22 cellular contexts compared by ENCODE assay signal in the genomic region with DNA sequence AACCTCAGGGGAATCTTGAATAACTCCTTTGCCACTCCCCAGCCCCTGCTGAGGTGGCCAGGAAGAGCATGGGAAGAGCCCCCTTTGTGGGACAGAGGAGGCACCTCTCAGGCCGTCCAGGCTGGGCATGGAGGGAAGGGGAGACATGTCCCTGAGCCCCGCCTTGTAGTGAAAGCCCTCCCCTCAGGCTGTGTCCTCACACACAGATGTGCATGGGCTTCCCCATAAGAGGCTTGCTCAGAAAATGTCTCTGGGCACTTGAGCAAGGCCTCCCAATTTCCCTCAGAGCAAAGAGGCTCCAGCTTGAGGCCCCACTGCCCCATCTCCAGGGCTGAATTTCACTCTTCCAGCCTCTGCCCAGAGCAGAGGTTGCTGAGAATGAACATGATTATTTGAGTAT. TPM values are rescaled to one million over a fixed set of nuclear protein-coding genes. Genes with fewer than 3 reads are reported as not detected.
DNase-seq lines count a peak whose midpoint lies in the region; ATAC-seq and TF ChIP-seq lines count a peak whose summit lies in the region.
"Had no signal": no experiment of that assay in that cellular context is flagged by ENCODE, and none has a peak within 500 bp of the region (broad histone marks: within the 10 kb centered on the region; RNA-seq: fewer than 3 reads in every experiment).

No MANE protein-coding gene starts in this region.

- H3K9me3 ChIP-seq in A673 (ENCODE audit: low read depth, low read length, poor library complexity, severe bottlenecking) (no peaks in the 10 kb centered on the region), DND-41 (ENCODE audit: insufficient read depth, low read length, severe bottlenecking) (peaks cover 2% of the 10 kb centered on the region), neuronal stem cell (replicated peaks in 1 of 2; ENCODE audit: control insufficient read depth in 2 of 2, insufficient read depth in 1 of 2, low read depth in 1 of 2, low read length in 2 of 2) (no peaks in the 10 kb centered on the region)
- H3K9me3 ChIP-seq: A549, Caco-2, HAP-1 had no signal

- no peaks in the 10 kb centered on the region for H3K27me3 ChIP-seq in A673 (replicated peaks; ENCODE audit: insufficient read depth, low read depth, low read length, poor library complexity)
- no peaks in the 10 kb centered on the region for H3K27me3 ChIP-seq in DND-41 (ENCODE audit: insufficient read depth, low read length, poor library complexity)
- peaks cover 0 to 9% (median 0%) of the 10 kb centered on the region in 3 experiments for H3K27me3 ChIP-seq in neuronal stem cell (ENCODE audit: control insufficient read depth in 3 of 3, insufficient read depth in 3 of 3, low read depth in 1 of 3, low read length in 3 of 3)

- H2AK5ac ChIP-seq in neuronal stem cell (ENCODE audit: low read depth, low read length): no peak overlapping the region

- H3K4me3 Mint-ChIP-seq in Calu3 (ENCODE audit: low read depth, unreplicated experiment): no peak overlapping the region
- H3K4me3 Mint-ChIP-seq: CD4-positive, alpha-beta T cell had no signal

- H3K9ac ChIP-seq in DND-41 (ENCODE audit: low read depth, low read length): peak overlapping the region; percentile 55
- H3K9ac ChIP-seq in neuronal stem cell (ENCODE audit: low read depth, low read length, poor library complexity): no peak overlapping the region
- H3K9ac ChIP-seq: GM23248 had no signal

- H2BK15ac ChIP-seq in neuronal stem cell (ENCODE audit: low read length): peak overlapping the region; percentile 63

- H2BK120ac ChIP-seq in neuronal stem cell (ENCODE audit: low read depth, low read length): no peak overlapping the region

- CTCF ChIA-PET in A673 (lab: Charles Lee) (no interaction called here), Calu3 (lab: Charles Lee) (no interaction called here)

- H3K79me2 ChIP-seq in DND-41 (ENCODE audit: insufficient read depth, low read length): no peaks in the 10 kb centered on the region

- no peak overlapping the region for H2BK5ac ChIP-seq in neuronal stem cell (ENCODE audit: low read length)

- no peak overlapping the region for H2BK12ac ChIP-seq in neuronal stem cell (ENCODE audit: low read length)

- BruUV-seq in A673 (replicated peaks; lab: Mats Ljungman, UMichigan) (no TSS peak), Calu3 (replicated peaks; lab: Mats Ljungman, UMichigan) (no TSS peak)

- intact Hi-C loops in A673 (cut with micrococcal nuclease; ENCODE audit: unreplicated experiment): no loop called here
- intact Hi-C loops in Calu3 (cut with micrococcal nuclease; ENCODE audit: unreplicated experiment): loop anchor here (5.0 kb wide), 1 partner anchor 48 kb away; no protein-coding TSS in a partner anchor

- H3K4ac ChIP-seq in neuronal stem cell (ENCODE audit: low read length): no peak overlapping the region

- H3K36me3 Mint-ChIP-seq in Calu3 (ENCODE audit: insufficient read depth, unreplicated experiment): no peaks in the 10 kb centered on the region

- peaks cover 45% of the 10 kb centered on the region for H3K27me3 Mint-ChIP-seq in Calu3 (ENCODE audit: unreplicated experiment)
- H3K27me3 Mint-ChIP-seq: CD4-positive, alpha-beta T cell had no signal

- peaks cover 14% of the 10 kb centered on the region for H3K4me1 Mint-ChIP-seq in Calu3 (ENCODE audit: low read depth, unreplicated experiment)

- no peak overlapping the region for H4K91ac ChIP-seq in neuronal stem cell (ENCODE audit: low read depth, low read length, poor library complexity)

- H3K23ac ChIP-seq in neuronal stem cell (ENCODE audit: low read depth, low read length, poor library complexity): no peak overlapping the region

- TF ChIP-seq POLR2A in NB4 (IDR thresholded peaks at IDR 0.05; ENCODE audit: extremely low read depth, insufficient read length): no peak

- H4K20me1 ChIP-seq in DND-41 (ENCODE audit: insufficient read depth, low read length): no peaks in the 10 kb centered on the region

- no peak overlapping the region for H3K4me3 ChIP-seq in A673 (ENCODE audit: low read depth, low read length, poor library complexity, severe bottlenecking)
- H3K4me3 ChIP-seq in DND-41 (ENCODE audit: low read depth in 1 of 2, low read length in 2 of 2): no peak overlapping the region
- no peak overlapping the region for H3K4me3 ChIP-seq in NB4 (ENCODE audit: low read depth, low read length)
- H3K4me3 ChIP-seq in neuronal stem cell (ENCODE audit: low read length in 2 of 2): no peak overlapping the region
- H3K4me3 ChIP-seq: A549, GM23248, HAP-1, K562 had no signal

- DNase-seq in A673 (ENCODE audit: low spot score) (no peak), DND-41 (no peak), NB4 (ENCODE audit: low read depth) (peak; percentile 65), neuronal stem cell (ENCODE audit: low spot score) (no peak), Calu3 (no peak), NCI-H226 (no peak)
- DNase-seq: C1 segment of cervical spinal cord; Caco-2; CD4-positive, alpha-beta T cell; DMS153; DMS79; GF-D8; GM23248; IMR-90 had no signal

- H3K4me1 ChIP-seq in A673 (ENCODE audit: insufficient read depth, low read length, poor library complexity, severe bottlenecking): peaks cover 60% of the 10 kb centered on the region
- peaks cover 37% of the 10 kb centered on the region for H3K4me1 ChIP-seq in DND-41 (ENCODE audit: insufficient read depth, low read length)
- peaks cover 0 to 10% of the 10 kb centered on the region in 2 donors for H3K4me1 ChIP-seq in neuronal stem cell (ENCODE audit: control insufficient read depth in 2 of 2, insufficient read depth in 1 of 2, low read depth in 1 of 2, low read length in 2 of 2)
- H3K4me1 ChIP-seq: A549, HAP-1 had no signal

- H2AFZ ChIP-seq in DND-41 (ENCODE audit: low read depth, low read length): peak overlapping the region; percentile 60
- H2AFZ ChIP-seq in neuronal stem cell (ENCODE audit: low read length): no peak overlapping the region
- H2AFZ ChIP-seq: GM23248 had no signal

- no peak overlapping the region for H3K18ac ChIP-seq in neuronal stem cell (ENCODE audit: low read length)

- POLR2A ChIA-PET in A673 (lab: Charles Lee; ENCODE audit: low non-redundant PET): no interaction called here

- H3K4me2 ChIP-seq in DND-41 (ENCODE audit: insufficient read depth, low read length) (no peak overlapping the region), neuronal stem cell (ENCODE audit: insufficient read depth, low read length, poor library complexity, severe bottlenecking) (no peak overlapping the region)
- H3K4me2 ChIP-seq: A549 had no signal

- ATAC-seq in DND-41 (ENCODE audit: insufficient read depth, low read depth) (no peak), HG03108 (IDR thresholded peaks at IDR 0.05; ENCODE audit: unreplicated experiment) (no peak), GM18873 (IDR thresholded peaks at IDR 0.05; ENCODE audit: low FRiP score, unreplicated experiment) (no peak)
- ATAC-seq: A549, K562 had no signal

- H4K8ac ChIP-seq in neuronal stem cell (ENCODE audit: low read depth, low read length): no peak overlapping the region

- no peak overlapping the region for H3K27ac Mint-ChIP-seq in Calu3 (ENCODE audit: unreplicated experiment)
- H3K27ac Mint-ChIP-seq: CD4-positive, alpha-beta T cell had no signal

- H3K14ac ChIP-seq in neuronal stem cell (ENCODE audit: low read length): no peak overlapping the region

- H3K9me3 Mint-ChIP-seq in Calu3 (ENCODE audit: low read depth, unreplicated experiment): no peaks in the 10 kb centered on the region
- H3K9me3 Mint-ChIP-seq: CD4-positive, alpha-beta T cell had no signal

- H3K79me1 ChIP-seq in neuronal stem cell (ENCODE audit: low read depth, low read length): no peaks in the 10 kb centered on the region

- H3K27ac ChIP-seq in A673 (ENCODE audit: low read depth, low read length, poor library complexity, severe bottlenecking) (peak overlapping the region; percentile 98), DND-41 (ENCODE audit: low read length) (peak overlapping the region; percentile 93), neuronal stem cell (replicated peaks; ENCODE audit: low read length) (no peak overlapping the region)
- H3K27ac ChIP-seq: 22Rv1, A549, GM23248 had no signal

- H3K36me3 ChIP-seq in A673 (ENCODE audit: insufficient read depth, low read length, poor library complexity, severe bottlenecking) (no peaks in the 10 kb centered on the region), DND-41 (ENCODE audit: insufficient read depth, low read length) (no peaks in the 10 kb centered on the region), neuronal stem cell (replicated peaks in 1 of 2; ENCODE audit: control insufficient read depth in 2 of 2, insufficient read depth in 2 of 2, low read length in 2 of 2) (no peaks in the 10 kb centered on the region)
- H3K36me3 ChIP-seq: HAP-1 had no signal

- no CpG with 5 or more reads among the region's 2 CpGs for WGBS in neuronal stem cell (ENCODE audit: extremely low coverage in 2 of 2, insufficient read length in 2 of 2, insufficient replicate concordance in 1 of 2), 2 donors

- TF ChIP-seq CTCF in A673 (conservative IDR thresholded peaks at IDR 0.05; ENCODE audit: low read depth, low read length): no peak
- TF ChIP-seq CTCF in DND-41 (IDR thresholded peaks at IDR 0.05; ENCODE audit: borderline replicate concordance, extremely low read depth, low read length, poor library complexity, severe bottlenecking): no peak
- no peak for TF ChIP-seq CTCF in NB4 (IDR thresholded peaks at IDR 0.05; ENCODE audit: low read depth, low read length)
- TF ChIP-seq CTCF in Calu3 (IDR thresholded peaks at IDR 0.05; ENCODE audit: unreplicated experiment): no peak

RNA-seq across cellular contexts. Expression of gene TMEM72, which starts 3.8 kb away (rescaled TPM):
- total RNA-seq in A673 (2021) (0.80 and 1.4 TPM in 2 replicates), Calu3 (2022) (not detected in 2 replicates)
- not detected for polyA plus RNA-seq in neuronal stem cell (2013, experiment 1 of 2)
- polyA plus RNA-seq in neuronal stem cell (2013, experiment 2 of 2): 0.03 TPM
- total RNA-seq: Caco-2; CD4-positive, alpha-beta T cell; GM23248; H4; IMR-90; K562 had no signal
- polyA plus RNA-seq: A549, AG04450, GM23248, IMR-90, K562 had no signal

RNA-seq across cellular contexts. Expression of gene RASSF4, which starts 44.7 kb away (rescaled TPM):
- total RNA-seq in A673 (2021): 0.71 and 1.6 TPM in 2 replicates
- 13.0 TPM for polyA plus RNA-seq in neuronal stem cell (2013, experiment 1 of 2)
- 13.1 TPM for polyA plus RNA-seq in neuronal stem cell (2013, experiment 2 of 2)
- total RNA-seq in Calu3 (2022): 2.2 and 2.4 TPM in 2 replicates
